In the genomic region with DNA sequence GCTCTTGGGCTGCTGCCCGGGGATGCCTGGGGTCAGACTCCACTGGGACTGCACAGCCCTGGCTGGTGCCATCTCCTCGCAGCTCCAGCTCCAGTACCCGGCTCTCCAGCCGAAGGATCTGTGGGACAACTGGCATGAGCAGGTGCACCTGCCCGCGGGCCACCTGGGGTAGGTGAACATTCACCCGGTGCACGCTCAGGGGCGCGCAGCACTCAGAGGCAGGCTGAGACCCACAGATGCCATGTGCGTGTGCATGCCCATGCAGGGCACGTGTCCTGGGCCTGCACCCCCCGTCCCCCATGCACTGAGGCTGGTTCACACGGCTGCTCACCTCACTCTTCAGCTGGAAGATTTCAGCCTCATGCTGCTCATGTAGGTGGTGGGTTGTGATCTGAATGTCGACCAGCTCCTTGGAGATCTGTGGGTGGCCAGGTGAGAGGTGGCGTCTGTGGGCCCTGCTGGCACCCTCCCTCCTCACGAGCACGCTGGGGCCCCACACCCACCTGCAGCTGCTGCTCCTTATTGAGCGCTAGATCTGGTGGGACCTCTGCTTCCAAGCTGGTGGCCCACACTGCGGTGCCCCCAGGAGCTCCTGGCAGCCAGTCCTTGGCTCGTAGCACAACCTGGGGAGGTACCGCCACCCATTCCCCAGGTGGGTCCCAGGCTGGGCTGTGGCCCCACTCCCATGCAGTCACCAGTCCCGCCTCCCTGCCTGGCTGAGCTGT, we compare ENCODE assay signal across 15 cellular contexts. TPM values are rescaled to one million over a fixed set of nuclear protein-coding genes. Genes with fewer than 3 reads are reported as not detected.
DNase-seq lines count a peak whose midpoint lies in the region; ATAC-seq and TF ChIP-seq lines count a peak whose summit lies in the region.
"Had no signal": no experiment of that assay in that cellular context is flagged by ENCODE, and none has a peak within 500 bp of the region (broad histone marks: within the 10 kb centered on the region; RNA-seq: fewer than 3 reads in every experiment).

No MANE protein-coding gene starts in this region.

- peaks cover 10% of the 10 kb centered on the region for H3K4me1 Mint-ChIP-seq in activated T-cell treated with anti-CD3 and anti-CD28 coated beads, Interleukin-2, amount 50 U/mL, for 4 hours (ENCODE audit: low read depth)

- H3K36me3 ChIP-seq in MM.1S (replicated peaks; ENCODE audit: insufficient read depth, low read length) (no peaks in the 10 kb centered on the region), GM23248 (ENCODE audit: low read depth) (no peaks in the 10 kb centered on the region)

- H3K9me3 Mint-ChIP-seq in activated T-cell treated with anti-CD3 and anti-CD28 coated beads, Interleukin-2, amount 50 U/mL, for 4 hours, result no peaks in the 10 kb centered on the region
- H3K9me3 Mint-ChIP-seq: activated T-helper 1 cell treated with anti-CD3 and anti-CD28 coated beads, Interleukin-12 subunit alpha, Interleukin-12 subunit beta, Interleukin-2, Interleukin-4 antibody, amounts not matched to agents 30 ng/mL and 10 ng/mL and 1 ng/mL, durations not matched to agents 14 hours and 24 hours and 36 hours had no signal

- WGBS in GM23248 (ENCODE audit: low coverage in 1 of 2, low lambda C conversion rate in 2 of 2, missing lambda C conversion rate in 2 of 2), 2 experiments, result 71 to 79% methylated on average over 23 of the region's 23 CpGs

- no peaks in the 10 kb centered on the region for H3K27me3 ChIP-seq in MM.1S (replicated peaks; ENCODE audit: insufficient read depth, low read length)
- H3K27me3 ChIP-seq in dorsolateral prefrontal cortex, result no peaks in the 10 kb centered on the region
- H3K27me3 ChIP-seq in GM23248 (replicated peaks; ENCODE audit: insufficient read depth), result no peaks in the 10 kb centered on the region

- H3K4me3 ChIP-seq in MM.1S (ENCODE audit: low read length) (no peak overlapping the region), dorsolateral prefrontal cortex (no peak overlapping the region), GM23248 (no peak overlapping the region)

- no peaks in the 10 kb centered on the region for H3K36me3 Mint-ChIP-seq in activated T-cell treated with anti-CD3 and anti-CD28 coated beads, Interleukin-2, amount 50 U/mL, for 4 hours (ENCODE audit: insufficient read depth)

- H3K79me2 ChIP-seq in MM.1S (ENCODE audit: low read length) (peaks cover 9% of the 10 kb centered on the region; the same call in 1 of the 2 replicates), GM23248 (ENCODE audit: insufficient read depth) (no peaks in the 10 kb centered on the region)

- H3K9me2 ChIP-seq in MM.1S (replicated peaks; ENCODE audit: insufficient read depth, low read length) (no peaks in the 10 kb centered on the region), GM23248 (ENCODE audit: insufficient read depth) (no peaks in the 10 kb centered on the region)

- no peak overlapping the region for H3K27ac ChIP-seq in MM.1S (ENCODE audit: low read length)
- H3K27ac ChIP-seq in dorsolateral prefrontal cortex, result peak overlapping the region in 40 of 59 donors; percentile 5 to 98 (median 65)
- H3K27ac ChIP-seq in GM23248, result no peak overlapping the region

- H3K4me2 ChIP-seq in MM.1S (ENCODE audit: low read depth, low read length) (peak overlapping the region; percentile 96; the same call in 1 of the 2 replicates), GM23248 (ENCODE audit: unreplicated experiment) (no peak overlapping the region)

- H3K9ac ChIP-seq in MM.1S (ENCODE audit: low read length), result no peak overlapping the region
- H3K9ac ChIP-seq in GM23248, result no peak overlapping the region

- H4K20me1 ChIP-seq in MM.1S (ENCODE audit: insufficient read depth, low read length) (no peaks in the 10 kb centered on the region), GM23248 (ENCODE audit: insufficient read depth) (no peaks in the 10 kb centered on the region)

- H3K9me3 ChIP-seq in MM.1S (replicated peaks; ENCODE audit: insufficient read depth, low read length), result no peaks in the 10 kb centered on the region
- no peaks in the 10 kb centered on the region for H3K9me3 ChIP-seq in GM23248 (ENCODE audit: low read depth)

- H3K4me1 ChIP-seq in MM.1S (ENCODE audit: low read length) (peaks cover 5% of the 10 kb centered on the region), GM23248 (ENCODE audit: insufficient read depth) (no peaks in the 10 kb centered on the region)

- no peak for ATAC-seq in activated T-cell treated with anti-CD3 and anti-CD28 coated beads, Interleukin-2, amount 50 U/mL, for 4 hours
- ATAC-seq in HG02623 (IDR thresholded peaks at IDR 0.05; ENCODE audit: unreplicated experiment), result no peak

- in situ Hi-C loops in GM23248 (cut with MboI), result no loop called here

- intact Hi-C loops in dorsolateral prefrontal cortex (cut with DNase I), result loop anchor here in 1 of 2 donors (10.0 kb wide), 1 partner anchor 259 kb away; a partner anchor contains a TSS

- peak overlapping the region; percentile 13 for H3K4me3 Mint-ChIP-seq in activated T-cell treated with anti-CD3 and anti-CD28 coated beads, Interleukin-2, amount 50 U/mL, for 4 hours

- no peaks in the 10 kb centered on the region for H3K27me3 Mint-ChIP-seq in activated T-cell treated with anti-CD3 and anti-CD28 coated beads, Interleukin-2, amount 50 U/mL, for 4 hours (ENCODE audit: low read depth)

- no peak overlapping the region for H2AFZ ChIP-seq in MM.1S (ENCODE audit: low read length)
- H2AFZ ChIP-seq in GM23248, result no peak overlapping the region

- DNase-seq in activated T-cell treated with anti-CD3 and anti-CD28 coated beads, Interleukin-2, amount 50 U/mL, for 4 hours, result no peak
- DNase-seq in activated T-cell treated with anti-CD3 and anti-CD28 coated beads for 4 hours (no peak), MM.1S (no peak), dorsolateral prefrontal cortex (no peak), superior temporal gyrus (ENCODE audit: extremely low spot score) (peak; percentile 6), GM23248 (no peak), H4 (ENCODE audit: low spot score) (no peak)
- DNase-seq: activated CD4-positive, alpha-beta T cell treated with anti-CD3 and anti-CD28 coated beads, Interleukin-2, amount 50 U/mL, for 1 hour; DMS79; mesendoderm; NCI-H1048; NCI-H510A; T-helper 2 cell had no signal

- peaks cover 16% of the 10 kb centered on the region; the same call in 1 of the 2 replicates for H3F3A ChIP-seq in MM.1S (ENCODE audit: insufficient read depth, low read length)
- no peaks in the 10 kb centered on the region for H3F3A ChIP-seq in GM23248 (ENCODE audit: insufficient read depth)

- TF ChIP-seq CTCF in MM.1S (IDR thresholded peaks at IDR 0.05; ENCODE audit: low read length), result no peak
- TF ChIP-seq CTCF in dorsolateral prefrontal cortex (IDR thresholded peaks at IDR 0.05 in 54 of 56, conservative IDR thresholded peaks at IDR 0.05 in 2 of 56; ENCODE audit: low read depth in 1 of 56, partially characterized antibody in 56 of 56), result no peak

RNA-seq across cellular contexts. Expression of a gene that starts 0.6 kb away (rescaled TPM):
- total RNA-seq in activated T-cell treated with anti-CD3 and anti-CD28 coated beads, Interleukin-2, amount 50 U/mL, for 4 hours, result 1 to 10 TPM; 5.4 to 9.1 (median 7.0) TPM
- total RNA-seq in dorsolateral prefrontal cortex, result 10 to 100 TPM in 15 of 120 experiments, 1 to 10 TPM in 105; 2.3 to 15.5 (median 6.8) TPM
- total RNA-seq in GM23248 (2014; rRNA removed; shearing (Covaris generic)), result 1.0 and 9.5 TPM in 2 replicates
- 0.78 and 1.1 TPM in 2 replicates for polyA plus RNA-seq in GM23248 (2016; fragmentation: Nextera tagmentation; extraction: Ambion mirVana)
- total RNA-seq in H4 (2014; rRNA removed; shearing (Covaris generic)), result 0.23 TPM in 1 of 2 replicates, not detected in the other

RNA-seq across cellular contexts. Expression of a gene that starts 1.3 kb away (rescaled TPM):
- total RNA-seq in activated T-cell treated with anti-CD3 and anti-CD28 coated beads, Interleukin-2, amount 50 U/mL, for 4 hours, result 10 to 100 TPM in 2 of 3 donors, 1 to 10 TPM in 1; 8.8 to 13.0 (median 12.4) TPM
- total RNA-seq in dorsolateral prefrontal cortex, result 10 to 100 TPM; 27.4 to 81.3 (median 41.5) TPM
- 5.8 and 7.8 TPM in 2 replicates for total RNA-seq in GM23248 (2014; rRNA removed; shearing (Covaris generic))
- polyA plus RNA-seq in GM23248 (2016; fragmentation: Nextera tagmentation; extraction: Ambion mirVana), result 10.8 and 64.8 TPM in 2 replicates
- total RNA-seq in H4 (2014; rRNA removed; shearing (Covaris generic)), result 4.1 and 14.5 TPM in 2 replicates

RNA-seq across cellular contexts. Expression of a gene that starts 4.7 kb away (rescaled TPM):
- 10 to 100 TPM; 66.0 to 75.0 (median 67.8) TPM for total RNA-seq in activated T-cell treated with anti-CD3 and anti-CD28 coated beads, Interleukin-2, amount 50 U/mL, for 4 hours
- total RNA-seq in dorsolateral prefrontal cortex, result 10 to 100 TPM; 38.5 to 95.7 (median 64.7) TPM
- total RNA-seq in GM23248 (2014; rRNA removed; shearing (Covaris generic)), result 20.4 and 34.8 TPM in 2 replicates
- polyA plus RNA-seq in GM23248 (2016; fragmentation: Nextera tagmentation; extraction: Ambion mirVana), result 33.3 and 33.5 TPM in 2 replicates
- total RNA-seq in H4 (2014; rRNA removed; shearing (Covaris generic)), result 10.9 and 22.8 TPM in 2 replicates

RNA-seq across cellular contexts. Expression of a gene that starts 10.7 kb away (rescaled TPM):
- total RNA-seq in activated T-cell treated with anti-CD3 and anti-CD28 coated beads, Interleukin-2, amount 50 U/mL, for 4 hours, result 10 to 100 TPM; 23.8 to 34.7 (median 28.2) TPM
- total RNA-seq in dorsolateral prefrontal cortex, result 100 to 1,000 TPM in 119 of 120 experiments, 10 to 100 TPM in 1; 84.0 to 448 (median 154) TPM
- total RNA-seq in GM23248 (2014; rRNA removed; shearing (Covaris generic)), result 90.7 and 98.1 TPM in 2 replicates
- 21.6 and 26.0 TPM in 2 replicates for polyA plus RNA-seq in GM23248 (2016; fragmentation: Nextera tagmentation; extraction: Ambion mirVana)
- 21.4 and 58.1 TPM in 2 replicates for total RNA-seq in H4 (2014; rRNA removed; shearing (Covaris generic))

RNA-seq across cellular contexts. Expression of a gene that starts 15.2 kb away (rescaled TPM):
- 10 to 100 TPM; 30.1 to 39.5 (median 34.8) TPM for total RNA-seq in activated T-cell treated with anti-CD3 and anti-CD28 coated beads, Interleukin-2, amount 50 U/mL, for 4 hours
- 10 to 100 TPM; 32.4 to 98.2 (median 48.8) TPM for total RNA-seq in dorsolateral prefrontal cortex
- 24.0 and 37.5 TPM in 2 replicates for total RNA-seq in GM23248 (2014; rRNA removed; shearing (Covaris generic))
- polyA plus RNA-seq in GM23248 (2016; fragmentation: Nextera tagmentation; extraction: Ambion mirVana), result 24.5 and 27.8 TPM in 2 replicates
- 15.0 and 18.5 TPM in 2 replicates for total RNA-seq in H4 (2014; rRNA removed; shearing (Covaris generic))

Comparison
In these comparisons a context has a peak if more than half of its experiments do, and no peak if none do; other contexts are left out.
1. H3K27ac ChIP-seq: peak in dorsolateral prefrontal cortex (40 of 59); none in MM.1S (single experiment) and GM23248 (single experiment).